ENCODE assay signal across 2 cellular contexts in the genomic region with DNA sequence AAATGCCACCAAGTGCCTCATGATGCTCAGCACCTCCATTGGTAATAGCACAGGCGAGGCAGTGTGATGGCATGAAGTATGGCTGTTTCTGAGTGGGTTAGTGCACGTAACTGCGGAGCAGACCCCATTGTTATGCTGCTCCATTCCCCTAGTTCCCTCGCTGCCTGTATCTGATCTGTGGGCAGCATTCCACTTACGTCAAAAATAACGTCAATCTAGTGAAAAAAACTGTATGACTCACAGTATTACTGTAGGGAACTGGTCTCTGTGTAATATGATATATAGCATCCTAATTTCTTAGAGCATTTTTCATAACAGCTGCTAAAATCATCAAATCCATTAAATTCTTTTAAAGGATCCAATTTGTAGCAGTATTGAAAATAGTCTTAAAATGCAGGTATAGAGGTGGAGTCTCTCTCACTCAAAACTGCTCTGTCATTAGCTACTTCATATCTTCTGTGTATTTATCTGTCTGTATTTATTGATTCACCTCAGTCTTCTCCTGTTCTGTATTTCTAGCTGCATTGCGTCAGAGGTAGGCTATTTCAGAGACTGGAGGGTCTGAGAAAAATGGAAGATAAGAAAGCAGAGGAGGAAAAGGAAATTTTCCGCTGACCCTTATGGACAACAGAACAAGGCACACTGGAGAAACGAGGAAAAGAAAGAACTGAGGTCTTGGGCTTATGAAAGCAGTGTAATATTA.
TF ChIP-seq lines count a peak whose summit lies in the region.

No MANE protein-coding gene starts in this region.

TF ChIP-seq in HCT116, 20 proteins besides CTCF, POLR2A, EP300 and RAD21:
- TF ChIP-seq ZFX (IDR thresholded peaks at IDR 0.05) (no peak), POLR2AphosphoS5 (IDR thresholded peaks at IDR 0.05; ENCODE audit: low read depth, low read length) (no peak), REST (IDR thresholded peaks at IDR 0.05; ENCODE audit: low read depth) (no peak), CEBPB (IDR thresholded peaks at IDR 0.05; ENCODE audit: low read depth) (no peak), EGR1 (IDR thresholded peaks at IDR 0.05; ENCODE audit: low read depth) (no peak), MAX (IDR thresholded peaks at IDR 0.05) (no peak), EZH2phosphoT487 (IDR thresholded peaks at IDR 0.05; ENCODE audit: borderline replicate concordance) (no peak), SP1 (IDR thresholded peaks at IDR 0.05; ENCODE audit: low read depth) (no peak), ELF1 (IDR thresholded peaks at IDR 0.05; ENCODE audit: borderline replicate concordance, low read depth) (no peak)
- TF ChIP-seq, protein P1, sequence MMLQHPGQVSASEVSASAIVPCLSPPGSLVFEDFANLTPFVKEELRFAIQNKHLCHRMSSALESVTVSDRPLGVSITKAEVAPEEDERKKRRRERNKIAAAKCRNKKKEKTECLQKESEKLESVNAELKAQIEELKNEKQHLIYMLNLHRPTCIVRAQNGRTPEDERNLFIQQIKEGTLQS (IDR thresholded peaks at IDR 0.05): no peak

TF ChIP-seq in endothelial cell of umbilical vein, 7 proteins besides CTCF, POLR2A, EP300 and RAD21:
- TF ChIP-seq MYC (IDR thresholded peaks at IDR 0.05; ENCODE audit: low read depth, low read length) (no peak), MAX (IDR thresholded peaks at IDR 0.05; ENCODE audit: insufficient read depth, insufficient read length) (no peak), JUN (IDR thresholded peaks at IDR 0.05; ENCODE audit: borderline replicate concordance, insufficient read depth, insufficient read length, low read depth) (peak; percentile 5)
